Comparison of ENCODE assay signal across 25 cellular contexts in the genomic region with DNA sequence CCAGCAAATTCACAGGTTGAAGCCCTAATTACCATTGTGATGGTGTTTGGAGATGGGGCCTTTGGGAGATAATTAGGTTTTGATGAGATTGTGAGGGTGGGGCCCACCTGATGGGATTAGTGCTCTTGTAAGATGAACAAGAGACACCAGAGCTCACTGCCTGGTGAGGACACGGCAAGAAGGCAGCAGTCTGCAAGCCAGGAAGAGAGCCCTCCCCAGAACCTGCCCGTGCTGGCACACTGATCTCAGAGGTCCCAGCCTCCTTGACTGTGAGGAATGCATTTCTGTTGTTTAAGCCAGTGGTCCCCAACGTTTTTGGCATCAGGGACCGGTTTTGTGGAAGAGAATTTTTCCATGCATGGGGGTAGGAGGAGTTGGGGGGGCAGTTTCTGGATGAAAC.
"Had no signal": no experiment of that assay in that cellular context is flagged by ENCODE, and none has a peak within 500 bp of the region (broad histone marks: within the 10 kb centered on the region; RNA-seq: fewer than 3 reads in every experiment).

No MANE protein-coding gene starts in this region.

- H3K27ac ChIP-seq: brain microvascular endothelial cell, epithelial cell of prostate, esophagus squamous epithelium, WERI-Rb-1 had no signal

- H3K36me3 ChIP-seq: brain microvascular endothelial cell, esophagus squamous epithelium, gastroesophageal sphincter had no signal

- H3K9me3 ChIP-seq: gastroesophageal sphincter had no signal

- ATAC-seq: activated CD4-positive, CD25-positive, alpha-beta regulatory T cell treated with anti-CD3 and anti-CD28 coated beads, Interleukin-2, amount 50 U/mL, for 24 hours; activated CD8-positive, alpha-beta T cell treated with anti-CD3 and anti-CD28 coated beads for 36 hours; activated T-cell treated with anti-CD3 and anti-CD28 coated beads, Interleukin-2, amount 50 U/mL, for 4 hours; activated T-helper 17 cell treated with anti-CD3 and anti-CD28 coated beads, Interleukin-2, amount 50 U/mL, for 72 hours; gastroesophageal sphincter; T-helper 17 cell had no signal

- H3K27me3 ChIP-seq: brain microvascular endothelial cell, esophagus squamous epithelium, gastroesophageal sphincter had no signal

- H3K4me3 ChIP-seq: esophagus squamous epithelium, gastroesophageal sphincter had no signal

- DNase-seq: activated B cell treated with CpG ODN at 0.5 μM for 24 hours; activated CD4-positive, alpha-beta T cell treated with anti-CD3 and anti-CD28 coated beads for 48 hours; activated CD4-positive, alpha-beta T cell treated with anti-CD3 and anti-CD28 coated beads, Interleukin-2, amount 50 U/mL, for 1 hour; activated CD4-positive, alpha-beta T cell treated with anti-CD3 and anti-CD28 coated beads, Interleukin-2, amount 50 U/mL, for 48 hours; activated CD8-positive, alpha-beta memory T cell treated with anti-CD3 and anti-CD28 coated beads for 24 hours; activated CD8-positive, alpha-beta T cell treated with anti-CD3 and anti-CD28 coated beads for 36 hours; activated effector memory CD4-positive, alpha-beta T cell treated with Interleukin-2 at 50 U/mL for 16 hours; activated gamma-delta T cell treated with Interleukin-2 at 50 U/mL for 16 hours; activated naive CD4-positive, alpha-beta T cell treated with anti-CD3 and anti-CD28 coated beads, Interleukin-2, amount 50 U/mL, for 16 hours; activated naive CD4-positive, alpha-beta T cell treated with Interleukin-2 at 50 U/mL for 16 hours; activated T-cell treated with anti-CD3 and anti-CD28 coated beads, Interleukin-2, amount 50 U/mL, for 4 hours; amniotic stem cell; anterior cingulate cortex; brain microvascular endothelial cell; effector CD8-positive, alpha-beta T cell; esophagus squamous epithelium; foreskin melanocyte; T-helper 1 cell; T-helper 17 cell; T1000; WERI-Rb-1 had no signal
